In the genomic region with DNA sequence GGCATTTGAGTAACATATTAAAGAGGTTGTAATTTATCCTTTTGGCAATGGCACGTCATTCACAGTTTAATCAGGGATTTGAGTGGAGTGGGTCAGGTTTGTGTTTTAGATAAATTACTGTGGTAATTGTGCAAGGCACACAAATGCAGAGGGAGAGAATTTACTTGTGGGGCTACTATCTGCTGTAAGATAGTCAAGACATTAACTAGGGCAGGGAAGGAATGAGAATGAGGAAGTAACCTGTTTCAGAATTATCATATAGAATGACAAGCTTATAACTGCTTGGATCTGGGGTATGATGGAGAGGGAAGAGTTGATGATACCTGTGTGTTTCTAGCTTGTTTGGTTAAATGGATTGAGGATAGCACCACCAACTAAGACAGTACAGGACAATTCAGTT, we compare ENCODE assay signal across 1 cellular context.
TF ChIP-seq lines count a peak whose summit lies in the region.

No MANE protein-coding gene starts in this region.

TF ChIP-seq in GM12878, 131 proteins besides CTCF, POLR2A, EP300 and RAD21 (continued from another document):
- TF ChIP-seq, protein P1, sequence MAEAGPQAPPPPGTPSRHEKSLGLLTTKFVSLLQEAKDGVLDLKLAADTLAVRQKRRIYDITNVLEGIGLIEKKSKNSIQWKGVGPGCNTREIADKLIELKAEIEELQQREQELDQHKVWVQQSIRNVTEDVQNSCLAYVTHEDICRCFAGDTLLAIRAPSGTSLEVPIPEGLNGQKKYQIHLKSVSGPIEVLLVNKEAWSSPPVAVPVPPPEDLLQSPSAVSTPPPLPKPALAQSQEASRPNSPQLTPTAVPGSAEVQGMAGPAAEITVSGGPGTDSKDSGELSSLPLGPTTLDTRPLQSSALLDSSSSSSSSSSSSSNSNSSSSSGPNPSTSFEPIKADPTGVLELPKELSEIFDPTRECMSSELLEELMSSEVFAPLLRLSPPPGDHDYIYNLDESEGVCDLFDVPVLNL (IDR thresholded peaks at IDR 0.05; ENCODE audit: low read depth, low read length): no peak
- no peak for TF ChIP-seq RB1 (IDR thresholded peaks at IDR 0.05; ENCODE audit: borderline replicate concordance)
